ENCODE assay signal across 8 cellular contexts in genomic region chr20:57141492-57141891, GRCh38.
"Had no signal": no experiment of that assay in that cellular context is flagged by ENCODE, and none has a peak within 500 bp of the region (broad histone marks: within the 10 kb centered on the region; RNA-seq: fewer than 3 reads in every experiment).

No MANE protein-coding gene starts in this region.

- H3K4me1 Mint-ChIP-seq: GM23338 had no signal

- H3K4me2 ChIP-seq: GM23338, KMS-11 had no signal

- H2AFZ ChIP-seq: GM23338 had no signal

- H3K4me3 ChIP-seq: GM23338, HAP-1 had no signal

- DNase-seq: H7, HFFc6, IMR-90, KBM-7 had no signal

- H3K9ac ChIP-seq: KMS-11 had no signal

- H3K4me1 ChIP-seq: HAP-1 had no signal

- H3K27ac ChIP-seq: KMS-11 had no signal

- ATAC-seq: GM23338, HCT116 had no signal

- H3K36me3 ChIP-seq: HAP-1 had no signal

- H3K9me3 Mint-ChIP-seq: GM23338, HFFc6 had no signal

- H3K27ac Mint-ChIP-seq: GM23338, HFFc6 had no signal

- H3K9me3 ChIP-seq: HAP-1 had no signal

- H3K4me3 Mint-ChIP-seq: GM23338, HFFc6 had no signal
